Comparison of ENCODE assay signal across 2 cellular contexts in genomic region chr1:58753431-58753866, GRCh38.
TF ChIP-seq lines count a peak whose summit lies in the region.

No MANE protein-coding gene starts in this region.

TF ChIP-seq in HCT116, 20 proteins besides CTCF, POLR2A, EP300 and RAD21:
- TF ChIP-seq FOSL1 (IDR thresholded peaks at IDR 0.05; ENCODE audit: low read depth), result no peak
- TF ChIP-seq TCF7L2 (IDR thresholded peaks at IDR 0.05; ENCODE audit: borderline replicate concordance, extremely low read depth, insufficient read depth, insufficient read length), result no peak
- no peak for TF ChIP-seq EZH2phosphoT487 (IDR thresholded peaks at IDR 0.05; ENCODE audit: borderline replicate concordance)
- TF ChIP-seq MAX (IDR thresholded peaks at IDR 0.05), result no peak
- TF ChIP-seq SP1 (IDR thresholded peaks at IDR 0.05; ENCODE audit: low read depth), result no peak
- TF ChIP-seq SRF (IDR thresholded peaks at IDR 0.05; ENCODE audit: low read depth), result no peak
- TF ChIP-seq EGR1 (IDR thresholded peaks at IDR 0.05; ENCODE audit: low read depth), result no peak
- TF ChIP-seq REST (IDR thresholded peaks at IDR 0.05; ENCODE audit: low read depth), result no peak
- no peak for TF ChIP-seq CEBPB (IDR thresholded peaks at IDR 0.05; ENCODE audit: low read depth)
- TF ChIP-seq ATF3 (IDR thresholded peaks at IDR 0.05), result no peak
- TF ChIP-seq ZNF274 (IDR thresholded peaks at IDR 0.05; ENCODE audit: low read depth, low read length), result no peak
- TF ChIP-seq YY1 (IDR thresholded peaks at IDR 0.05; ENCODE audit: extremely low read depth, insufficient replicate concordance, low read depth, low read length), result no peak
- TF ChIP-seq CBX3 (IDR thresholded peaks at IDR 0.05; ENCODE audit: low read depth), result no peak
- no peak for TF ChIP-seq JUND (IDR thresholded peaks at IDR 0.05)
- TF ChIP-seq ZFX (IDR thresholded peaks at IDR 0.05), result no peak
- TF ChIP-seq ELF1 (IDR thresholded peaks at IDR 0.05; ENCODE audit: borderline replicate concordance, low read depth), result no peak
- no peak for TF ChIP-seq POLR2AphosphoS5 (IDR thresholded peaks at IDR 0.05; ENCODE audit: low read depth, low read length)
- TF ChIP-seq SIN3A (IDR thresholded peaks at IDR 0.05; ENCODE audit: low read depth), result no peak
- no peak for TF ChIP-seq ZBTB33 (IDR thresholded peaks at IDR 0.05; ENCODE audit: extremely low read depth, insufficient replicate concordance, low read length)
TF ChIP-seq in HCT116: peak in this region for 0.

TF ChIP-seq in K562, 482 proteins besides CTCF, POLR2A, EP300 and RAD21:
- no peak for TF ChIP-seq C11orf30 (IDR thresholded peaks at IDR 0.05; ENCODE audit: low read depth)
- peak; percentile 75 for TF ChIP-seq RFX1 (IDR thresholded peaks at IDR 0.05)
- TF ChIP-seq XRCC5 (IDR thresholded peaks at IDR 0.05; ENCODE audit: low read depth, low read length), result no peak
